Comparison of ENCODE assay signal across 17 cellular contexts in genomic region chr14:23324455-23324846, GRCh38.
"Had no signal": no experiment of that assay in that cellular context is flagged by ENCODE, and none has a peak within 500 bp of the region (broad histone marks: within the 10 kb centered on the region; RNA-seq: fewer than 3 reads in every experiment).

No MANE protein-coding gene starts in this region.

- H3K36me3 ChIP-seq: uterus had no signal

- H3K36me3 Mint-ChIP-seq: natural killer cell had no signal

- H3K27ac ChIP-seq: adrenal gland, esophagus muscularis mucosa, sigmoid colon, spleen, stomach, thoracic aorta had no signal

- H3K9me3 Mint-ChIP-seq: activated B cell treated with CpG ODN at 0.5 μM for 24 hours, memory B cell, natural killer cell had no signal

- H3K27me3 Mint-ChIP-seq: activated B cell treated with CpG ODN at 0.5 μM for 24 hours, memory B cell had no signal

- H3K27ac Mint-ChIP-seq: activated B cell treated with CpG ODN at 0.5 μM for 24 hours; activated CD8-positive, alpha-beta T cell treated with anti-CD3 and anti-CD28 coated beads, Interleukin-2, amount 10 ng/mL, durations not matched to agents 7 days and 5 days; memory B cell had no signal

- H3K4me3 Mint-ChIP-seq: activated B cell treated with CpG ODN at 0.5 μM for 24 hours; activated CD8-positive, alpha-beta T cell treated with anti-CD3 and anti-CD28 coated beads, Interleukin-2, amount 10 ng/mL, durations not matched to agents 7 days and 5 days; memory B cell; natural killer cell had no signal

- H3K4me3 ChIP-seq: adrenal gland, esophagus muscularis mucosa, sigmoid colon, spleen, stomach, thoracic aorta, uterus had no signal

- DNase-seq: activated B cell treated with CpG ODN at 0.5 μM for 24 hours; activated CD4-positive, alpha-beta T cell treated with anti-CD3 and anti-CD28 coated beads for 48 hours; activated CD8-positive, alpha-beta T cell treated with anti-CD3 and anti-CD28 coated beads, Interleukin-2, amount 10 ng/mL, durations not matched to agents 7 days and 5 days; activated naive CD4-positive, alpha-beta T cell; effector CD4-positive, alpha-beta T cell; hypothalamus; left ventricle myocardium superior; natural killer cell; sigmoid colon; spleen; stomach; SW 1271; uterus had no signal

- H3K27me3 ChIP-seq: adrenal gland, esophagus muscularis mucosa, sigmoid colon, spleen, stomach, uterus had no signal

- ATAC-seq: activated CD8-positive, alpha-beta T cell treated with anti-CD3 and anti-CD28 coated beads, Interleukin-2, amount 10 ng/mL, durations not matched to agents 7 days and 5 days; left ventricle myocardium superior; natural killer cell had no signal
